In genomic region chr11:70769106-70769505, GRCh38 we compare ENCODE assay signal across 19 cellular contexts.
"Had no signal": no experiment of that assay in that cellular context is flagged by ENCODE, and none has a peak within 500 bp of the region (broad histone marks: within the 10 kb centered on the region; RNA-seq: fewer than 3 reads in every experiment).

No MANE protein-coding gene starts in this region.

- DNase-seq: hippocampal formation; kidney glomerular epithelial cell; left cardiac atrium; lower lobe of right lung; mammary epithelial cell; mesenchymal stem cell; occipital lobe; ovary; retina; right cardiac atrium; stimulated activated CD4-positive, alpha-beta T cell treated with anti-CD3 and anti-CD28 coated beads, Interleukin-4, amount 100 ng/mL, for 4 hours; stimulated activated CD8-positive, alpha-beta memory T cell treated with anti-CD3 and anti-CD28 coated beads, Interleukin-4, amount 100 ng/mL, for 48 hours; stimulated activated naive CD4-positive, alpha-beta T cell treated with Interleukin-2 at 50 U/mL for 16 hours; stimulated activated naive CD8-positive, alpha-beta T cell treated with anti-CD3 and anti-CD28 coated beads, Interleukin-15, amount 100 ng/mL, for 72 hours; uterus had no signal

- H3K27me3 ChIP-seq: neutrophil, ovary, tibial nerve, uterus had no signal

- H3K27ac ChIP-seq: lower lobe of right lung, neutrophil, ovary, prostate gland, skin epidermis, tibial nerve, uterus had no signal

- H3K36me3 ChIP-seq: lower lobe of right lung, neutrophil, ovary, prostate gland, tibial nerve, uterus had no signal

- H3K4me1 ChIP-seq: lower lobe of right lung, prostate gland, tibial nerve, uterus had no signal

- H3K4me3 ChIP-seq: lower lobe of right lung, ovary, prostate gland, skin epidermis, tibial nerve, uterus had no signal

- H3K9me3 ChIP-seq: lower lobe of right lung, neutrophil, ovary, prostate gland, uterus had no signal
